Comparison of ENCODE assay signal across 1 cellular context in the genomic region with DNA sequence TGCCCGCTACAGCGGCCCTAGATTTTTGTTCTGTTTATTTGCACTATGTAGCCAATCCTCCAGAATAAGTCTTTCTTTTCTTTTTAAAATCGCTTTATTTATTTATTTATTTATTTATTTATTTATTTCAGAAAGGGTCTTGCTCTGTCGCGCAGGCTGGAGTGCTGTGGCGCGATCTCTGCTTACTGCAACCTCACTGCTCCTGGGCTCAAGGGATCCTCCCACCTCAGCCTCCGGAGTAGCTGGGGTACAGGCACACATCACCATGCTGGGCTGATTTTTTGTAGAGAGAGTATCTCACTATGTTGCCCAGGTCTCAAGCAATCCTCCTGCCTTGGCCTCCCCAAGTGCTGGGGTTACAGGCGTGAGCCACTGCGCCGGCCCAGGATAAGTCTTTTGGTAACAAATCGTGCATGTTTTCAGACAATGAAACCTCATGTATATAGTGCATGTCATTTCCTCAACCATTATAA.
TF ChIP-seq lines count a peak whose summit lies in the region.

No MANE protein-coding gene starts in this region.

TF ChIP-seq in HCT116, 20 proteins besides CTCF, POLR2A, EP300 and RAD21 (continued from another document):
- TF ChIP-seq, protein P1, sequence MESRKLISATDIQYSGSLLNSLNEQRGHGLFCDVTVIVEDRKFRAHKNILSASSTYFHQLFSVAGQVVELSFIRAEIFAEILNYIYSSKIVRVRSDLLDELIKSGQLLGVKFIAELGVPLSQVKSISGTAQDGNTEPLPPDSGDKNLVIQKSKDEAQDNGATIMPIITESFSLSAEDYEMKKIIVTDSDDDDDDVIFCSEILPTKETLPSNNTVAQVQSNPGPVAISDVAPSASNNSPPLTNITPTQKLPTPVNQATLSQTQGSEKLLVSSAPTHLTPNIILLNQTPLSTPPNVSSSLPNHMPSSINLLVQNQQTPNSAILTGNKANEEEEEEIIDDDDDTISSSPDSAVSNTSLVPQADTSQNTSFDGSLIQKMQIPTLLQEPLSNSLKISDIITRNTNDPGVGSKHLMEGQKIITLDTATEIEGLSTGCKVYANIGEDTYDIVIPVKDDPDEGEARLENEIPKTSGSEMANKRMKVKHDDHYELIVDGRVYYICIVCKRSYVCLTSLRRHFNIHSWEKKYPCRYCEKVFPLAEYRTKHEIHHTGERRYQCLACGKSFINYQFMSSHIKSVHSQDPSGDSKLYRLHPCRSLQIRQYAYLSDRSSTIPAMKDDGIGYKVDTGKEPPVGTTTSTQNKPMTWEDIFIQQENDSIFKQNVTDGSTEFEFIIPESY (IDR thresholded peaks at IDR 0.05; ENCODE audit: extremely low read depth, insufficient replicate concordance, low read length), result no peak
- no peak for TF ChIP-seq FOSL1 (IDR thresholded peaks at IDR 0.05; ENCODE audit: low read depth)
- TF ChIP-seq EGR1 (IDR thresholded peaks at IDR 0.05; ENCODE audit: low read depth), result no peak
- no peak for TF ChIP-seq MAX (IDR thresholded peaks at IDR 0.05)
